In genomic region chr5:141223112-141223783, GRCh38 we compare ENCODE assay signal across 8 cellular contexts. TPM values are rescaled to one million over a fixed set of nuclear protein-coding genes. Genes with fewer than 3 reads are reported as not detected.
A peak's percentile ranks its signal among the peaks of the same experiment; 100 is the strongest.
DNase-seq lines count a peak whose midpoint lies in the region; ATAC-seq and TF ChIP-seq lines count a peak whose summit lies in the region.

PCDHB14 (plus strand) TSS chr5:141223343; CDS start chr5:141223506, 163 bp downstream.

- no peak for TF ChIP-seq EP300 in sigmoid colon (IDR thresholded peaks at IDR 0.05)

- no peaks in the 10 kb centered on the region for H4K20me1 ChIP-seq in BLaER1 treated with 17β-estradiol and CSF1 and Interleukin-3, amounts not matched to agents 10 nM and 100 nM
- H4K20me1 ChIP-seq in PC-9 (ENCODE audit: insufficient read depth): no peaks in the 10 kb centered on the region

- no peaks in the 10 kb centered on the region for H3K79me2 ChIP-seq in PC-9 (ENCODE audit: low read depth)

- no peak for TF ChIP-seq POLR2A in sigmoid colon (IDR thresholded peaks at IDR 0.05)

- peak within 1 kb of the TSS in 4 of 11 experiments; percentile 12 to 18 (median 16); a peak in 3 of 22 replicates for H3K27ac ChIP-seq in BLaER1 treated with 17β-estradiol and CSF1 and Interleukin-3, amounts not matched to agents 10 nM and 100 nM
- H3K27ac ChIP-seq in PC-9: no peak within 1 kb of the TSS
- H3K27ac ChIP-seq in sigmoid colon: no peak within 1 kb of the TSS

- BruUV-seq in PC-9 (replicated peaks; lab: Mats Ljungman, UMichigan): no TSS peak

- POLR2A ChIA-PET in PC-9 (lab: Charles Lee; ENCODE audit: unreplicated experiment): interaction anchor here (0.6 kb wide), 1 partner anchor 474 kb away, joined by 4 read pairs; no protein-coding TSS in a partner anchor

- ATAC-seq in HG03354 (IDR thresholded peaks at IDR 0.05; ENCODE audit: poor library complexity, severe bottlenecking, unreplicated experiment): no peak

- H3K9me2 ChIP-seq in PC-9 (ENCODE audit: insufficient read depth): no peaks in the 10 kb centered on the region

- H3K36me3 ChIP-seq in BLaER1 treated with 17β-estradiol and CSF1 and Interleukin-3, amounts not matched to agents 10 nM and 100 nM: peaks cover 0 to 10% (median 0%) of the 10 kb centered on the region in 11 experiments; a peak in 1 of 22 replicates
- H3K36me3 ChIP-seq in PC-9 (ENCODE audit: low read depth) (no peaks in the 10 kb centered on the region), sigmoid colon (peaks cover 0 to 6% (median 0%) of the 10 kb centered on the region in 4 donors)

- H3F3A ChIP-seq in PC-9 (ENCODE audit: insufficient read depth, low read depth): no peaks in the 10 kb centered on the region

- WGBS in sigmoid colon, 2 donors: 28 to 40% methylated on average over 15 of the region's 15 CpGs

- peak within 1 kb of the TSS; percentile 43 to 61 (median 54) for H3K4me3 ChIP-seq in BLaER1 treated with 17β-estradiol and CSF1 and Interleukin-3, amounts not matched to agents 10 nM and 100 nM
- H3K4me3 ChIP-seq in HFF-Myc (replicated peaks; ENCODE audit: low read depth, low read length) (0 out of 2 replicates have a peak within 1 kb of the TSS, but pooled peaks have one; percentile 5), PC-9 (peak within 1 kb of the TSS; percentile 52), fibroblast of pulmonary artery (replicated peaks; ENCODE audit: low read depth, low read length) (peak within 1 kb of the TSS; percentile 47), sigmoid colon (peak within 1 kb of the TSS; percentile 11 to 34 (median 24))

- TF ChIP-seq CTCF in HFF-Myc (IDR thresholded peaks at IDR 0.05; ENCODE audit: low read depth, low read length, missing control alignments): no peak
- TF ChIP-seq CTCF in PC-9 (conservative IDR thresholded peaks at IDR 0.05): peak; percentile 66
- TF ChIP-seq CTCF in fibroblast of pulmonary artery (IDR thresholded peaks at IDR 0.05; ENCODE audit: low read length, missing control alignments): peak; percentile 20
- TF ChIP-seq CTCF in sigmoid colon (IDR thresholded peaks at IDR 0.05): no peak

- H3K9me3 ChIP-seq in BLaER1 treated with 17β-estradiol and CSF1 and Interleukin-3, amounts not matched to agents 10 nM and 100 nM (replicated peaks in 1 of 11): peaks cover 40 to 61% (median 48%) of the 10 kb centered on the region in 11 experiments
- no peaks in the 10 kb centered on the region for H3K9me3 ChIP-seq in PC-9 (ENCODE audit: insufficient read depth, low read depth)
- peaks cover 19 to 61% (median 42%) of the 10 kb centered on the region in 4 donors for H3K9me3 ChIP-seq in sigmoid colon

- intact Hi-C loops in PC-9 (cut with micrococcal nuclease; ENCODE audit: unreplicated experiment): loop anchor here (2.0 to 5.0 kb wide), 2 partner anchors 189 to 342 kb away; partner anchors contain the start of gene PCDHGA10
- intact Hi-C loops in sigmoid colon (cut with DNase I): loop anchor here (5.0 kb wide), 1 partner anchor 339 kb away; no protein-coding TSS in a partner anchor

- H3K9ac ChIP-seq in BLaER1 treated with 17β-estradiol and CSF1 and Interleukin-3, amounts not matched to agents 10 nM and 100 nM: peak within 1 kb of the TSS; percentile 49 to 75 (median 64); a peak in 21 of 22 replicates

- peaks cover 0 to 10% (median 0%) of the 10 kb centered on the region in 10 experiments; a peak in 7 of 20 replicates for H3K4me1 ChIP-seq in BLaER1 treated with 17β-estradiol and CSF1 and Interleukin-3, amounts not matched to agents 10 nM and 100 nM
- no peaks in the 10 kb centered on the region for H3K4me1 ChIP-seq in PC-9 (replicated peaks; ENCODE audit: insufficient read depth)
- peaks cover 0 to 3% (median 0%) of the 10 kb centered on the region in 4 donors for H3K4me1 ChIP-seq in sigmoid colon

- H3K27me3 ChIP-seq in BLaER1 treated with 17β-estradiol and CSF1 and Interleukin-3, amounts not matched to agents 10 nM and 100 nM: no peaks in the 10 kb centered on the region
- H3K27me3 ChIP-seq in PC-9 (ENCODE audit: insufficient read depth, low read depth) (no peaks in the 10 kb centered on the region), sigmoid colon (no peaks in the 10 kb centered on the region)

- CTCF ChIA-PET in PC-9 (lab: Charles Lee): interaction anchor here (0.5 to 1.1 kb wide), 6 partner anchors 129 to 793 kb away, joined by 3 to 14 read pairs (median 4); partner anchors contain the start of genes PCDHB2 and PCDHGA10

- peak within 1 kb of the TSS; percentile 79 for H2AFZ ChIP-seq in PC-9

- H3K4me2 ChIP-seq in BLaER1 treated with 17β-estradiol and CSF1 and Interleukin-3, amounts not matched to agents 10 nM and 100 nM: peak within 1 kb of the TSS; percentile 69 to 86 (median 77)
- H3K4me2 ChIP-seq in PC-9: peak within 1 kb of the TSS; percentile 85

- DNase-seq in HFF-Myc (ENCODE audit: extremely low read depth, low read depth) (no peak), PC-9 (peak in 1 of 2 experiments; percentile 9), fibroblast of pulmonary artery (ENCODE audit: low read depth) (peak; percentile 60), sigmoid colon (no peak), ecto neural progenitor cell (ENCODE audit: low spot score) (no peak), SKM-1 (lab: John Stamatoyannopoulos, UW; ENCODE audit: unreplicated experiment) (no peak)

RNA-seq across cellular contexts. Expression of gene PCDHB14, which starts in this region (rescaled TPM):
- total RNA-seq in PC-9 (2021) (0.07 TPM in 1 of 2 replicates, not detected in the other), sigmoid colon (10 to 100 TPM in 1 of 4 donors, 1 to 10 TPM in 3; 6.3 to 10.5 (median 8.3) TPM)
- polyA plus RNA-seq in sigmoid colon: 1 to 10 TPM in 1 of 3 donors, not detected in 2; 1.0 TPM

Comparison
In these comparisons a context has a peak if more than half of its experiments do, and no peak if none do; other contexts are left out.
1. CTCF ChIP-seq: peak in PC-9 (single experiment) and fibroblast of pulmonary artery (single experiment); none in HFF-Myc (single experiment) and sigmoid colon (0 of 4).
2. Peak in every context shown above with its lines, with median percentiles within 50 percentile points of each other: H3K4me3 ChIP-seq.